Comparison of ENCODE assay signal across 16 cellular contexts in genomic region chr20:36969050-36969449, GRCh38. TPM values are rescaled to one million over a fixed set of nuclear protein-coding genes. Genes with fewer than 3 reads are reported as not detected.
A peak's percentile ranks its signal among the peaks of the same experiment; 100 is the strongest.
DNase-seq lines count a peak whose midpoint lies in the region; ATAC-seq and TF ChIP-seq lines count a peak whose summit lies in the region.
"Had no signal": no experiment of that assay in that cellular context is flagged by ENCODE, and none has a peak within 500 bp of the region (broad histone marks: within the 10 kb centered on the region; RNA-seq: fewer than 3 reads in every experiment).

No MANE protein-coding gene starts in this region.

- no peak overlapping the region for H3K4me2 ChIP-seq in smooth muscle cell
- H3K4me2 ChIP-seq: KMS-11 had no signal

- H3K4me1 ChIP-seq in right atrium auricular region (no peaks in the 10 kb centered on the region), left lung (peaks cover 0 to 19% of the 10 kb centered on the region in 2 donors), transverse colon (no peaks in the 10 kb centered on the region), smooth muscle cell (ENCODE audit: low read depth) (no peaks in the 10 kb centered on the region)
- H3K4me1 ChIP-seq: gastrocnemius medialis, SJSA1 had no signal

- peak overlapping the region; percentile 87 for H3K27ac Mint-ChIP-seq in activated CD8-positive, alpha-beta T cell treated with anti-CD3 and anti-CD28 coated beads for 36 hours
- H3K27ac Mint-ChIP-seq: stimulated activated naive B cell treated with anti-CD40 and anti-IgM and Interleukin-4, amounts not matched to agents 10 μg/mL and 1 μg/mL and 100 μg/mL, for 72 hours had no signal

- peak overlapping the region; percentile 38 for H3K4me3 Mint-ChIP-seq in activated CD8-positive, alpha-beta T cell treated with anti-CD3 and anti-CD28 coated beads for 36 hours
- H3K4me3 Mint-ChIP-seq: H9; stimulated activated naive B cell treated with anti-CD40 and anti-IgM and Interleukin-4, amounts not matched to agents 10 μg/mL and 1 μg/mL and 100 μg/mL, for 72 hours had no signal

- TF ChIP-seq POLR2A in transverse colon (IDR thresholded peaks at IDR 0.05) = no peak

- WGBS in transverse colon (ENCODE audit: low coverage in 1 of 2), 2 donors = 85 to 99% methylated on average over 4 of the region's 4 CpGs
- WGBS in smooth muscle cell (ENCODE audit: low lambda C conversion rate) = 91% methylated on average over 4 of the region's 4 CpGs

- TF ChIP-seq EP300 in transverse colon (IDR thresholded peaks at IDR 0.05; ENCODE audit: low read depth) = no peak

- no peaks in the 10 kb centered on the region for H4K20me1 ChIP-seq in smooth muscle cell (ENCODE audit: low read depth)

- CTCF ChIA-PET in activated CD8-positive, alpha-beta T cell treated with anti-CD3 and anti-CD28 coated beads for 36 hours (lab: Charles Lee) = no interaction called here

- H3K79me2 ChIP-seq in smooth muscle cell (ENCODE audit: low read depth) = no peaks in the 10 kb centered on the region

- no peaks in the 10 kb centered on the region for H3F3A ChIP-seq in smooth muscle cell (ENCODE audit: low read depth)

- H3K9me3 Mint-ChIP-seq in activated CD8-positive, alpha-beta T cell treated with anti-CD3 and anti-CD28 coated beads for 36 hours = peaks cover 8% of the 10 kb centered on the region

- H2AFZ ChIP-seq in smooth muscle cell (ENCODE audit: low read depth) = no peak overlapping the region

- peaks cover 14% of the 10 kb centered on the region for H3K36me3 Mint-ChIP-seq in activated CD8-positive, alpha-beta T cell treated with anti-CD3 and anti-CD28 coated beads for 36 hours (ENCODE audit: low read depth)

- H3K9me3 ChIP-seq in right atrium auricular region = no peaks in the 10 kb centered on the region
- no peaks in the 10 kb centered on the region for H3K9me3 ChIP-seq in left lung
- no peaks in the 10 kb centered on the region for H3K9me3 ChIP-seq in transverse colon
- H3K9me3 ChIP-seq in smooth muscle cell (replicated peaks; ENCODE audit: low read depth) = no peaks in the 10 kb centered on the region
- H3K9me3 ChIP-seq: gastrocnemius medialis, SJSA1 had no signal

- DNase-seq in Right ventricle myocardium inferior (ENCODE audit: missing footprints) (no peak), right atrium auricular region (ENCODE audit: low spot score) (no peak), left lung (peak in 1 of 2 donors; percentile 37), transverse colon (no peak), dermis blood vessel endothelial cell (no peak), NCI-H187 treated with DMSO at 0.1 percent for 48 hours (lab: John Stamatoyannopoulos, UW) (no peak), smooth muscle cell (lab: John Stamatoyannopoulos, UW; ENCODE audit: unreplicated experiment) (no peak)
- no peak for DNase-seq in activated CD8-positive, alpha-beta T cell treated with anti-CD3 and anti-CD28 coated beads for 36 hours
- DNase-seq: gastrocnemius medialis; H9; NCI-H2029; NCI-H748 treated with DMSO at 0.1 percent for 48 hours; stimulated activated naive B cell treated with anti-CD40 and anti-IgM and Interleukin-4, amounts not matched to agents 10 μg/mL and 1 μg/mL and 100 μg/mL, for 72 hours; WERI-Rb-1 had no signal

- H3K36me3 ChIP-seq in right atrium auricular region (no peaks in the 10 kb centered on the region), left lung (no peaks in the 10 kb centered on the region), transverse colon (no peaks in the 10 kb centered on the region), smooth muscle cell (ENCODE audit: low read depth) (no peaks in the 10 kb centered on the region)
- H3K36me3 ChIP-seq: gastrocnemius medialis, SJSA1, WERI-Rb-1 had no signal

- H3K27me3 ChIP-seq in right atrium auricular region (no peaks in the 10 kb centered on the region), left lung (no peaks in the 10 kb centered on the region), transverse colon (no peaks in the 10 kb centered on the region), smooth muscle cell (ENCODE audit: low read depth) (no peaks in the 10 kb centered on the region)
- H3K27me3 ChIP-seq: gastrocnemius medialis, SJSA1 had no signal

- no peak overlapping the region for H3K9ac ChIP-seq in smooth muscle cell (ENCODE audit: low read depth)
- H3K9ac ChIP-seq: KMS-11 had no signal

- no peaks in the 10 kb centered on the region for H3K27me3 Mint-ChIP-seq in activated CD8-positive, alpha-beta T cell treated with anti-CD3 and anti-CD28 coated beads for 36 hours
- H3K27me3 Mint-ChIP-seq: stimulated activated naive B cell treated with anti-CD40 and anti-IgM and Interleukin-4, amounts not matched to agents 10 μg/mL and 1 μg/mL and 100 μg/mL, for 72 hours had no signal

- H3K4me1 Mint-ChIP-seq in activated CD8-positive, alpha-beta T cell treated with anti-CD3 and anti-CD28 coated beads for 36 hours (ENCODE audit: low read depth) = peaks cover 65% of the 10 kb centered on the region

- in situ Hi-C loops in transverse colon (cut with MboI; ENCODE audit: low pct_ligation_motif_present in 1 of 4, low pct_unique_long_range_greater_than_20kb in 1 of 4, low sequenced_read_pairs in 3 of 4) = no loop called here

- H3K27ac ChIP-seq in right atrium auricular region (no peak overlapping the region), left lung (peak overlapping the region in 1 of 2 donors; percentile 65), transverse colon (peak overlapping the region; percentile 12 to 47 (median 22)), smooth muscle cell (ENCODE audit: low read depth) (no peak overlapping the region)
- H3K27ac ChIP-seq: gastrocnemius medialis, KMS-11, SJSA1 had no signal

- ATAC-seq in Right ventricle myocardium inferior (peak; percentile 31), left lung (peak; percentile 49)
- ATAC-seq in activated CD8-positive, alpha-beta T cell treated with anti-CD3 and anti-CD28 coated beads for 36 hours = no peak
- ATAC-seq: gastrocnemius medialis had no signal

- intact Hi-C loops in Right ventricle myocardium inferior (cut with DNase I) = no loop called here
- intact Hi-C loops in activated CD8-positive, alpha-beta T cell treated with anti-CD3 and anti-CD28 coated beads for 36 hours (cut with micrococcal nuclease) = no loop called here
- intact Hi-C loops in left lung (cut with DNase I) = no loop called here
- intact Hi-C loops in transverse colon (cut with DNase I; ENCODE audit: low total_unique reads) = no loop called here

- no peak overlapping the region for H3K4me3 ChIP-seq in right atrium auricular region
- H3K4me3 ChIP-seq in left lung = no peak overlapping the region
- H3K4me3 ChIP-seq in transverse colon = no peak overlapping the region
- H3K4me3 ChIP-seq in smooth muscle cell = no peak overlapping the region
- H3K4me3 ChIP-seq: gastrocnemius medialis, SJSA1 had no signal

- TF ChIP-seq CTCF in right atrium auricular region (IDR thresholded peaks at IDR 0.05) (no peak), left lung (IDR thresholded peaks at IDR 0.05) (no peak), transverse colon (IDR thresholded peaks at IDR 0.05) (no peak), smooth muscle cell (IDR thresholded peaks at IDR 0.05; ENCODE audit: borderline replicate concordance, insufficient read depth, poor library complexity, severe bottlenecking) (no peak)
- TF ChIP-seq CTCF in activated CD8-positive, alpha-beta T cell treated with anti-CD3 and anti-CD28 coated beads for 36 hours (IDR thresholded peaks at IDR 0.05) = no peak

- POLR2A ChIA-PET in activated CD8-positive, alpha-beta T cell treated with anti-CD3 and anti-CD28 coated beads for 36 hours (lab: Charles Lee) = interaction anchor here (0.9 to 1.1 kb wide), 2 partner anchors 13 to 74 kb away, joined by 3 read pairs; no protein-coding TSS in a partner anchor

RNA-seq across cellular contexts. Expression of gene SAMHD1, which starts 17.5 kb away (rescaled TPM):
- total RNA-seq in Right ventricle myocardium inferior (52.2 TPM), right atrium auricular region (100 to 1,000 TPM in 1 of 2 donors, 10 to 100 TPM in 1; 87.2 to 144 TPM), left lung (100 to 1,000 TPM; 128 to 197 TPM), transverse colon (10 to 100 TPM; 40.6 to 96.9 (median 70.6) TPM), dermis blood vessel endothelial cell (54.5 and 57.6 TPM in 2 replicates), smooth muscle cell (3.9 and 4.6 TPM in 2 replicates)
- 10 to 100 TPM; 30.6 to 35.9 TPM for total RNA-seq in activated CD8-positive, alpha-beta T cell treated with anti-CD3 and anti-CD28 coated beads for 36 hours
- 2.1 and 3.4 TPM in 2 replicates for polyA plus RNA-seq in smooth muscle cell

Comparison
In these comparisons a context has a peak if more than half of its experiments do, and no peak if none do; other contexts are left out.
1. H3K27ac ChIP-seq: peak in transverse colon (4 of 4); none in right atrium auricular region (0 of 2) and smooth muscle cell (single experiment).